In the genomic region with DNA sequence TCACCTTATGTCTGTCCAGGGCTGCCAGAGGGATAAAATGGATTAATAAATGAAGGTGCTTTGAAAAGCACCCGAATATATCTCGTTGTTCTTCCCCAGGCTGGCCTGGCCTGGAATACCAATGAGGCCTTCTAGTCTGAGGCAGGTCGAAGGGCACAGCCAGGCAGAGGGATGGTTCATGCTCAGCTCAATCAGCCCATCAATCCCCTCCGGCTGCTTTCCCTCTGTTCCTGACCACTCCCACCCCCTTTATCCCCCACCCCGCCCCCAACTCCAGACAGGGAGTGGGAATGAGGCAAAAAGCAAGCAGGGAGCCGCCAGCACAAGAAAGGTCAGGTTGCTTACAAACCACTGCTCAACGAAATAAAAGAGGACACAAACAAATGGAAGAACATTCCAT, we compare ENCODE assay signal across 39 cellular contexts. TPM values are rescaled to one million over a fixed set of nuclear protein-coding genes. Genes with fewer than 3 reads are reported as not detected.
"Had no signal": no experiment of that assay in that cellular context is flagged by ENCODE, and none has a peak within 500 bp of the region (broad histone marks: within the 10 kb centered on the region; RNA-seq: fewer than 3 reads in every experiment).

No MANE protein-coding gene starts in this region.

- H3K27me3 ChIP-seq: gastroesophageal sphincter, heart right ventricle had no signal

- H3K4me3 ChIP-seq: coronary artery, esophagus squamous epithelium, gastroesophageal sphincter, heart right ventricle had no signal

- H3K36me3 ChIP-seq: brain microvascular endothelial cell, esophagus squamous epithelium, gastroesophageal sphincter, heart right ventricle had no signal

- H3K36me3 Mint-ChIP-seq: activated naive CD4-positive, alpha-beta T cell treated with anti-CD3 and anti-CD28 coated beads, Interleukin-2, amount 10 ng/mL, durations not matched to agents 7 days and 5 days; activated naive CD4-positive, alpha-beta T cell treated with anti-CD3 and anti-CD28 coated beads, Interleukin-2, amount 50 U/mL, for 72 hours; activated naive CD8-positive, alpha-beta T cell treated with anti-CD3 and anti-CD28 coated beads, Interleukin-2, amount 10 ng/mL, durations not matched to agents 7 days and 5 days had no signal

- H3K27ac Mint-ChIP-seq: activated CD4-positive, alpha-beta memory T cell treated with anti-CD3 and anti-CD28 coated beads, Interleukin-2, amount 10 ng/mL, durations not matched to agents 7 days and 5 days; activated CD4-positive, alpha-beta T cell treated with anti-CD3 and anti-CD28 coated beads, Interleukin-2, amount 10 ng/mL, durations not matched to agents 7 days and 5 days; activated naive CD4-positive, alpha-beta T cell treated with anti-CD3 and anti-CD28 coated beads, Interleukin-2, amount 10 ng/mL, durations not matched to agents 7 days and 5 days; activated naive CD4-positive, alpha-beta T cell treated with anti-CD3 and anti-CD28 coated beads, Interleukin-2, amount 50 U/mL, for 72 hours; activated naive CD8-positive, alpha-beta T cell treated with anti-CD3 and anti-CD28 coated beads, Interleukin-2, amount 10 ng/mL, durations not matched to agents 7 days and 5 days; activated T-cell treated with anti-CD3 and anti-CD28 coated beads, Interleukin-2, amount 50 U/mL, for 24 hours; activated T-cell treated with anti-CD3 and anti-CD28 coated beads, Interleukin-2, amount 50 U/mL, for 72 hours; effector memory CD8-positive, alpha-beta T cell; T-helper 17 cell; T-helper 2 cell treated with Interferon-gamma antibody and Interleukin-4, amounts not matched to agents 5 μg/mL and 100 μg/mL, for 36 hours had no signal

- H3K9me3 Mint-ChIP-seq: activated CD4-positive, alpha-beta memory T cell treated with anti-CD3 and anti-CD28 coated beads, Interleukin-2, amount 10 ng/mL, durations not matched to agents 7 days and 5 days; activated CD4-positive, alpha-beta T cell treated with anti-CD3 and anti-CD28 coated beads, Interleukin-2, amount 10 ng/mL, durations not matched to agents 7 days and 5 days; activated naive CD4-positive, alpha-beta T cell treated with anti-CD3 and anti-CD28 coated beads, Interleukin-2, amount 10 ng/mL, durations not matched to agents 7 days and 5 days; activated naive CD4-positive, alpha-beta T cell treated with anti-CD3 and anti-CD28 coated beads, Interleukin-2, amount 50 U/mL, for 72 hours; activated T-cell treated with anti-CD3 and anti-CD28 coated beads, Interleukin-2, amount 50 U/mL, for 24 hours; activated T-cell treated with anti-CD3 and anti-CD28 coated beads, Interleukin-2, amount 50 U/mL, for 72 hours; central memory CD8-positive, alpha-beta T cell; effector memory CD8-positive, alpha-beta T cell; T-helper 2 cell treated with Interferon-gamma antibody and Interleukin-4, amounts not matched to agents 5 μg/mL and 100 μg/mL, for 36 hours had no signal

- H3K4me1 Mint-ChIP-seq: activated CD4-positive, alpha-beta memory T cell treated with anti-CD3 and anti-CD28 coated beads, Interleukin-2, amount 10 ng/mL, durations not matched to agents 7 days and 5 days; activated CD4-positive, alpha-beta T cell treated with anti-CD3 and anti-CD28 coated beads, Interleukin-2, amount 10 ng/mL, durations not matched to agents 7 days and 5 days; activated naive CD4-positive, alpha-beta T cell treated with anti-CD3 and anti-CD28 coated beads, Interleukin-2, amount 10 ng/mL, durations not matched to agents 7 days and 5 days; activated naive CD8-positive, alpha-beta T cell treated with anti-CD3 and anti-CD28 coated beads, Interleukin-2, amount 10 ng/mL, durations not matched to agents 7 days and 5 days; central memory CD8-positive, alpha-beta T cell had no signal

- ATAC-seq: activated naive CD4-positive, alpha-beta T cell treated with anti-CD3 and anti-CD28 coated beads, Interleukin-2, amount 50 U/mL, for 72 hours; activated T-cell treated with anti-CD3 and anti-CD28 coated beads, Interleukin-2, amount 50 U/mL, for 72 hours; effector memory CD8-positive, alpha-beta T cell; gastroesophageal sphincter; heart right ventricle; T-helper 17 cell had no signal

- DNase-seq: activated CD4-positive, alpha-beta memory T cell treated with anti-CD3 and anti-CD28 coated beads, Interleukin-2, amount 10 ng/mL, durations not matched to agents 7 days and 5 days; activated CD4-positive, alpha-beta T cell treated with anti-CD3 and anti-CD28 coated beads for 1 hour; activated CD4-positive, alpha-beta T cell treated with anti-CD3 and anti-CD28 coated beads for 4 hours; activated CD4-positive, alpha-beta T cell treated with anti-CD3 and anti-CD28 coated beads, Interleukin-2, amount 10 ng/mL, durations not matched to agents 7 days and 5 days; activated CD4-positive, alpha-beta T cell treated with anti-CD3 and anti-CD28 coated beads, Interleukin-2, amount 50 U/mL, for 4 hours; activated CD8-positive, alpha-beta memory T cell treated with anti-CD3 and anti-CD28 coated beads, Interleukin-2, amount 50 U/mL, for 48 hours; activated gamma-delta T cell; activated naive CD4-positive, alpha-beta T cell; activated naive CD4-positive, alpha-beta T cell treated with anti-CD3 and anti-CD28 coated beads, Interleukin-2, amount 10 ng/mL, durations not matched to agents 7 days and 5 days; activated naive CD8-positive, alpha-beta T cell treated with anti-CD3 and anti-CD28 coated beads, Interleukin-2, amount 10 ng/mL, durations not matched to agents 7 days and 5 days; activated T-cell treated with anti-CD3 and anti-CD28 coated beads for 4 hours; activated T-cell treated with anti-CD3 and anti-CD28 coated beads, Interleukin-2, amount 50 U/mL, for 24 hours; activated T-cell treated with anti-CD3 and anti-CD28 coated beads, Interleukin-2, amount 50 U/mL, for 72 hours; anterior cingulate cortex; brain microvascular endothelial cell; dermis blood vessel endothelial cell; effector CD4-positive, alpha-beta T cell; effector memory CD8-positive, alpha-beta T cell; esophagus squamous epithelium; foreskin melanocyte; heart right ventricle; T-helper 1 cell; T-helper 17 cell; T1000 had no signal

- H3K27ac ChIP-seq: brain microvascular endothelial cell, coronary artery, epithelial cell of prostate, esophagus squamous epithelium, gastroesophageal sphincter, heart right ventricle had no signal

- H3K9me3 ChIP-seq: esophagus squamous epithelium, gastroesophageal sphincter had no signal

- H3K4me3 Mint-ChIP-seq: activated CD4-positive, alpha-beta memory T cell treated with anti-CD3 and anti-CD28 coated beads, Interleukin-2, amount 10 ng/mL, durations not matched to agents 7 days and 5 days; activated CD4-positive, alpha-beta T cell treated with anti-CD3 and anti-CD28 coated beads, Interleukin-2, amount 10 ng/mL, durations not matched to agents 7 days and 5 days; activated naive CD4-positive, alpha-beta T cell treated with anti-CD3 and anti-CD28 coated beads, Interleukin-2, amount 10 ng/mL, durations not matched to agents 7 days and 5 days; activated naive CD8-positive, alpha-beta T cell treated with anti-CD3 and anti-CD28 coated beads, Interleukin-2, amount 10 ng/mL, durations not matched to agents 7 days and 5 days; activated T-cell treated with anti-CD3 and anti-CD28 coated beads, Interleukin-2, amount 50 U/mL, for 24 hours; activated T-cell treated with anti-CD3 and anti-CD28 coated beads, Interleukin-2, amount 50 U/mL, for 72 hours; central memory CD8-positive, alpha-beta T cell; effector memory CD8-positive, alpha-beta T cell; T-helper 17 cell; T-helper 2 cell treated with Interferon-gamma antibody and Interleukin-4, amounts not matched to agents 5 μg/mL and 100 μg/mL, for 36 hours had no signal

RNA-seq across cellular contexts. Expression of a gene that starts 40.0 kb away (rescaled TPM):
- total RNA-seq: activated CD4-positive, alpha-beta memory T cell treated with anti-CD3 and anti-CD28 coated beads, Interleukin-2, amount 10 ng/mL, durations not matched to agents 7 days and 5 days; activated CD4-positive, alpha-beta T cell treated with anti-CD3 and anti-CD28 coated beads, Interleukin-2, amount 10 ng/mL, durations not matched to agents 7 days and 5 days; activated naive CD8-positive, alpha-beta T cell treated with anti-CD3 and anti-CD28 coated beads, Interleukin-2, amount 10 ng/mL, durations not matched to agents 7 days and 5 days; activated T-cell treated with anti-CD3 and anti-CD28 coated beads, Interleukin-2, amount 50 U/mL, for 72 hours; bronchial epithelial cell; dermis blood vessel endothelial cell; endothelial cell of umbilical vein; glomerular endothelial cell; T-helper 17 cell had no signal

RNA-seq across cellular contexts. Expression of a gene that starts 58.3 kb away (rescaled TPM):
- total RNA-seq: activated CD4-positive, alpha-beta memory T cell treated with anti-CD3 and anti-CD28 coated beads, Interleukin-2, amount 10 ng/mL, durations not matched to agents 7 days and 5 days; activated CD4-positive, alpha-beta T cell treated with anti-CD3 and anti-CD28 coated beads, Interleukin-2, amount 10 ng/mL, durations not matched to agents 7 days and 5 days; activated naive CD4-positive, alpha-beta T cell treated with anti-CD3 and anti-CD28 coated beads, Interleukin-2, amount 50 U/mL, for 72 hours; activated naive CD8-positive, alpha-beta T cell treated with anti-CD3 and anti-CD28 coated beads, Interleukin-2, amount 10 ng/mL, durations not matched to agents 7 days and 5 days; activated T-cell treated with anti-CD3 and anti-CD28 coated beads, Interleukin-2, amount 50 U/mL, for 72 hours; astrocyte; bronchial epithelial cell; cardiac septum; cerebellum; dermis blood vessel endothelial cell; endothelial cell of umbilical vein; esophagus squamous epithelium; fibroblast of lung; fibroblast of villous mesenchyme; gastroesophageal sphincter; glomerular endothelial cell; heart right ventricle; T-helper 17 cell had no signal
- polyA plus RNA-seq: endothelial cell of umbilical vein, esophagus, fibroblast of lung, heart right ventricle had no signal
